8 cellular contexts compared by ENCODE assay signal in the genomic region with DNA sequence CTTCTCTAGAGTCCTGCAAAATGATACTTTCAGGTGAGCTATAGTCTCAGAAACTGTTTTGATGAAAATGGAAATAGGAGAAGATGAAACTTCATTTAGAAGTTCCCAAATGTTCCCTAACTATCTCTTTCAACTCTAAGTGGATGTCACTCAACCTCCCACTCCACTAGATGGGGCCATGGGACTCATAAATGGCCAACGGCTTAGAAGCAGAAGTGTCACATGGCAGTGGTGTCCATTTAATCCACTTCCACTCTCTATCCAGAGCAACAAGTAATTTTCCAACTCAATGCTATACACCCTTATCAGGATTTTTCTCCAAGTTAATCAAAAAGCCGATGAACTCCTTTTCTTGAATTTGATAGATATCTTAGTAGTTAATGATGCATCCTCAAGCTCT.
DNase-seq lines count a peak whose midpoint lies in the region; ATAC-seq and TF ChIP-seq lines count a peak whose summit lies in the region.

No MANE protein-coding gene starts in this region.

- CTCF ChIA-PET in GM10248 (lab: Yijun Ruan, JAX), result interaction anchor here (0.9 to 2.6 kb wide), 4 partner anchors 12 to 20 kb away, joined by 3 to 8 read pairs (median 4); no protein-coding TSS in a partner anchor

- H3K9me3 Mint-ChIP-seq in progenitor cell of endocrine pancreas (ENCODE audit: low read depth), result no peaks in the 10 kb centered on the region
- peaks cover 0 to 5% (median 2%) of the 10 kb centered on the region in 9 donors for H3K9me3 Mint-ChIP-seq in naive thymus-derived CD8-positive, alpha-beta T cell

- no peaks in the 10 kb centered on the region for H3K79me2 ChIP-seq in MM.1S (ENCODE audit: low read length)

- POLR2A ChIA-PET in GM10248 (lab: Yijun Ruan, JAX), result no interaction called here
- POLR2A ChIA-PET in naive thymus-derived CD8-positive, alpha-beta T cell (lab: Charles Lee), result no interaction called here

- H3K4me3 ChIP-seq in MM.1S (ENCODE audit: low read length) (no peak overlapping the region), cardiac fibroblast (replicated peaks in 1 of 2; ENCODE audit: low read depth in 2 of 2, low read length in 2 of 2) (no peak overlapping the region), gastroesophageal sphincter (no peak overlapping the region)

- no peak for TF ChIP-seq POLR2A in gastroesophageal sphincter (IDR thresholded peaks at IDR 0.05)

- H3K9me3 ChIP-seq in MM.1S (replicated peaks; ENCODE audit: insufficient read depth, low read length) (no peaks in the 10 kb centered on the region), gastroesophageal sphincter (no peaks in the 10 kb centered on the region)

- no peaks in the 10 kb centered on the region for H3K36me3 Mint-ChIP-seq in progenitor cell of endocrine pancreas (ENCODE audit: insufficient read depth)
- H3K36me3 Mint-ChIP-seq in naive thymus-derived CD8-positive, alpha-beta T cell, result no peaks in the 10 kb centered on the region

- TF ChIP-seq EP300 in gastroesophageal sphincter (IDR thresholded peaks at IDR 0.05), result no peak

- H3K36me3 ChIP-seq in MM.1S (replicated peaks; ENCODE audit: insufficient read depth, low read length) (no peaks in the 10 kb centered on the region), gastroesophageal sphincter (no peaks in the 10 kb centered on the region)

- no peak overlapping the region for H2AFZ ChIP-seq in MM.1S (ENCODE audit: low read length)

- H3K9ac ChIP-seq in MM.1S (ENCODE audit: low read length), result no peak overlapping the region

- H3K4me1 ChIP-seq in MM.1S (ENCODE audit: low read length) (no peaks in the 10 kb centered on the region), gastroesophageal sphincter (no peaks in the 10 kb centered on the region)

- no peaks in the 10 kb centered on the region for H3F3A ChIP-seq in MM.1S (ENCODE audit: insufficient read depth, low read length)

- TF ChIP-seq CTCF in MM.1S (IDR thresholded peaks at IDR 0.05; ENCODE audit: low read length), result peak; percentile 55
- TF ChIP-seq CTCF in cardiac fibroblast (IDR thresholded peaks at IDR 0.05; ENCODE audit: low read depth, low read length), result peak; percentile 40
- TF ChIP-seq CTCF in progenitor cell of endocrine pancreas (IDR thresholded peaks at IDR 0.05; ENCODE audit: unreplicated experiment), result peak; percentile 39
- TF ChIP-seq CTCF in GM10248 (IDR thresholded peaks at IDR 0.05; ENCODE audit: control extremely low read depth, extremely low read depth, low read depth, missing control alignments), result no peak
- no peak for TF ChIP-seq CTCF in gastroesophageal sphincter (IDR thresholded peaks at IDR 0.05)

- H3K27ac Mint-ChIP-seq in progenitor cell of endocrine pancreas, result no peak overlapping the region
- no peak overlapping the region for H3K27ac Mint-ChIP-seq in naive thymus-derived CD8-positive, alpha-beta T cell

- H3K27ac ChIP-seq in MM.1S (ENCODE audit: low read length) (no peak overlapping the region), gastroesophageal sphincter (no peak overlapping the region)

- no peaks in the 10 kb centered on the region for H3K9me2 ChIP-seq in MM.1S (replicated peaks; ENCODE audit: insufficient read depth, low read length)

- no peak for ATAC-seq in gastroesophageal sphincter
- no peak for ATAC-seq in naive thymus-derived CD8-positive, alpha-beta T cell

- peaks cover 10% of the 10 kb centered on the region for H3K4me1 Mint-ChIP-seq in progenitor cell of endocrine pancreas (ENCODE audit: low read depth)
- H3K4me1 Mint-ChIP-seq in naive thymus-derived CD8-positive, alpha-beta T cell, result no peaks in the 10 kb centered on the region

- no peaks in the 10 kb centered on the region for H4K20me1 ChIP-seq in MM.1S (ENCODE audit: insufficient read depth, low read length)

- DNase-seq in NCI-H2081 (lab: John Stamatoyannopoulos, UW) (peak; percentile 1 to 31), NCI-H2081 treated with DMSO at 0.1 percent for 48 hours (lab: John Stamatoyannopoulos, UW) (no peak), MM.1S (peak; percentile 32), cardiac fibroblast (ENCODE audit: low read depth in 2 of 2) (peak; percentile 64 to 68), progenitor cell of endocrine pancreas (ENCODE audit: low spot score, unreplicated experiment) (no peak), GM10248 (ENCODE audit: extremely low spot score) (no peak)
- no peak for DNase-seq in naive thymus-derived CD8-positive, alpha-beta T cell

- H3K27me3 ChIP-seq in MM.1S (replicated peaks; ENCODE audit: insufficient read depth, low read length), result no peaks in the 10 kb centered on the region
- H3K27me3 ChIP-seq in gastroesophageal sphincter, result no peaks in the 10 kb centered on the region

- no peak overlapping the region for H3K4me2 ChIP-seq in MM.1S (ENCODE audit: low read depth, low read length)

- peaks cover 10% of the 10 kb centered on the region for H3K27me3 Mint-ChIP-seq in progenitor cell of endocrine pancreas
- peaks cover 0 to 3% (median 2%) of the 10 kb centered on the region in 5 donors for H3K27me3 Mint-ChIP-seq in naive thymus-derived CD8-positive, alpha-beta T cell

- H3K4me3 Mint-ChIP-seq in progenitor cell of endocrine pancreas (ENCODE audit: low read depth), result no peak overlapping the region
- no peak overlapping the region for H3K4me3 Mint-ChIP-seq in naive thymus-derived CD8-positive, alpha-beta T cell

- 40 to 43% methylated on average over 2 of the region's 2 CpGs for WGBS in gastroesophageal sphincter (ENCODE audit: low coverage in 1 of 2), 2 donors

Comparison
In these comparisons a context has a peak if more than half of its experiments do, and no peak if none do; other contexts are left out.
1. DNase-seq: peak in NCI-H2081 (2 of 2), MM.1S (single experiment) and cardiac fibroblast (2 of 2); none in NCI-H2081 treated with DMSO at 0.1 percent for 48 hours (single experiment), progenitor cell of endocrine pancreas (single experiment), GM10248 (single experiment) and naive thymus-derived CD8-positive, alpha-beta T cell (0 of 10).
2. CTCF ChIP-seq: peak in MM.1S (single experiment), cardiac fibroblast (single experiment) and progenitor cell of endocrine pancreas (single experiment); none in GM10248 (single experiment) and gastroesophageal sphincter (0 of 4).